In the genomic region with DNA sequence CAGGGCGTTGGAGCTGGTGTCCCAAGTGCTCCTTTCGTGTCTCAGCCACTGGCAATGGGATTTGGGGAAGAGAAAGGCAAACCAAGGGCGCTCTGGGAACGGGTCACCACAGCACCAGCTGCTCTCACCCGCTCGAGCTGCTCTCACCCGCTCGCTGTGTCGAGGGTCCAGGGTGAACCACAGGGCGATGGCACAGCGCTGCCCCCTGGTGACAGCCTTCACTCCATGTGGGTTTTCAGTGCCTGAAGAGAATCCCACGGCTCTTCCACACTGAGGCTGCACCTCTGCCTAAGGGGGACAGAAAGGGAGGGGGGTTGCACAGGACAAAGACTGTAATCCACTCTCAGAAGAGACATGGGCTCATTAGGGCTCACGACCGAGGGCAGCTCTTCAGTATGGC, we compare ENCODE assay signal across 8 cellular contexts. TPM values are rescaled to one million over a fixed set of nuclear protein-coding genes. Genes with fewer than 3 reads are reported as not detected.
DNase-seq lines count a peak whose midpoint lies in the region; ATAC-seq and TF ChIP-seq lines count a peak whose summit lies in the region.

No MANE protein-coding gene starts in this region.

- H2AFZ ChIP-seq in mesenchymal stem cell (ENCODE audit: low read depth, low read length), result no peak overlapping the region

- no peak overlapping the region for H4K91ac ChIP-seq in mesenchymal stem cell (ENCODE audit: low read length)

- no peak overlapping the region for H2BK5ac ChIP-seq in mesenchymal stem cell (ENCODE audit: low read depth, low read length, poor library complexity, severe bottlenecking)

- H2BK12ac ChIP-seq in mesenchymal stem cell (ENCODE audit: low read length in 2 of 2), result no peak overlapping the region

- no peak overlapping the region for H3K23ac ChIP-seq in mesenchymal stem cell (ENCODE audit: low read length in 2 of 2)

- H3K4ac ChIP-seq in mesenchymal stem cell (ENCODE audit: low read depth in 1 of 2, low read length in 2 of 2), result no peak overlapping the region

- H3K79me1 ChIP-seq in mesenchymal stem cell (replicated peaks; ENCODE audit: low read length, poor library complexity, severe bottlenecking), result peaks cover 2% of the 10 kb centered on the region

- peaks cover 8% of the 10 kb centered on the region for H3K36me3 ChIP-seq in BE2C
- no peaks in the 10 kb centered on the region for H3K36me3 ChIP-seq in colonic mucosa
- H3K36me3 ChIP-seq in mesenchymal stem cell (ENCODE audit: control insufficient read depth in 1 of 2, insufficient read depth in 2 of 2, low read depth in 1 of 2, low read length in 2 of 2), result peaks cover 58 to 59% of the 10 kb centered on the region in 2 experiments
- peaks cover 16 to 23% of the 10 kb centered on the region in 2 donors for H3K36me3 ChIP-seq in thyroid gland

- no peak for ATAC-seq in HG02763 (IDR thresholded peaks at IDR 0.05; ENCODE audit: unreplicated experiment)

- no peak overlapping the region for H2AK5ac ChIP-seq in mesenchymal stem cell (ENCODE audit: low read length, severe bottlenecking)

- TF ChIP-seq POLR2A in thyroid gland (IDR thresholded peaks at IDR 0.05), result no peak

- WGBS in mesenchymal stem cell, result 76% methylated on average over 14 of the region's 14 CpGs
- WGBS in thyroid gland, 2 donors, result 65 to 75% methylated on average over 9 to 14 of the region's 14 CpGs

- TF ChIP-seq CTCF in BE2C (IDR thresholded peaks at IDR 0.05; ENCODE audit: low read depth, low read length) (peak; percentile 73), VCaP (conservative IDR thresholded peaks at IDR 0.05) (peak; percentile 75), colonic mucosa (IDR thresholded peaks at IDR 0.05) (peak; percentile 44), thyroid gland (IDR thresholded peaks at IDR 0.05) (peak in 4 of 6 experiments; percentile 53 to 64 (median 60))

- H3K27me3 ChIP-seq in BE2C (no peaks in the 10 kb centered on the region), colonic mucosa (no peaks in the 10 kb centered on the region), mesenchymal stem cell (ENCODE audit: control insufficient read depth in 1 of 2, insufficient read depth in 1 of 2, low read length in 2 of 2) (no peaks in the 10 kb centered on the region), thyroid gland (no peaks in the 10 kb centered on the region)

- H3K4me2 ChIP-seq in mesenchymal stem cell (ENCODE audit: low read length, poor library complexity, severe bottlenecking), result no peak overlapping the region

- no peak overlapping the region for H4K8ac ChIP-seq in mesenchymal stem cell (ENCODE audit: low read length)

- no peaks in the 10 kb centered on the region for H3K9me3 ChIP-seq in BE2C
- no peaks in the 10 kb centered on the region for H3K9me3 ChIP-seq in colonic mucosa
- no peaks in the 10 kb centered on the region for H3K9me3 ChIP-seq in mesenchymal stem cell (ENCODE audit: control insufficient read depth, low read length)
- H3K9me3 ChIP-seq in thyroid gland, result no peaks in the 10 kb centered on the region

- H3K9ac ChIP-seq in colonic mucosa (ENCODE audit: low read depth in 2 of 2, low read length in 2 of 2), result no peak overlapping the region
- H3K9ac ChIP-seq in mesenchymal stem cell (ENCODE audit: low read length), result no peak overlapping the region

- POLR2A ChIA-PET in HEK293T (lab: Yijun Ruan, JAX), result no interaction called here

- no peak overlapping the region for H2BK120ac ChIP-seq in mesenchymal stem cell (ENCODE audit: low read depth, low read length)

- H3K4me1 ChIP-seq in BE2C (no peaks in the 10 kb centered on the region), colonic mucosa (no peaks in the 10 kb centered on the region), mesenchymal stem cell (ENCODE audit: control insufficient read depth, insufficient read depth, low read depth, low read length) (no peaks in the 10 kb centered on the region), thyroid gland (no peaks in the 10 kb centered on the region)

- no peak overlapping the region for H3K18ac ChIP-seq in mesenchymal stem cell (ENCODE audit: low read depth in 1 of 2, low read length in 2 of 2)

- no peak overlapping the region for H2BK15ac ChIP-seq in mesenchymal stem cell (ENCODE audit: low read depth, poor library complexity, severe bottlenecking)

- H3K14ac ChIP-seq in mesenchymal stem cell (ENCODE audit: low read length in 2 of 2), result no peak overlapping the region

- intact Hi-C loops in colonic mucosa (cut with DNase I), result loop anchor here (5.0 to 10.0 kb wide), 2 partner anchors 170 to 402 kb away; no protein-coding TSS in a partner anchor
- intact Hi-C loops in thyroid gland (cut with DNase I), result no loop called here

- CTCF ChIA-PET in HEK293T (lab: Yijun Ruan, JAX), result interaction anchor here (0.5 to 1.7 kb wide), 4 partner anchors 10 to 169 kb away, joined by 3 to 4 read pairs (median 4); no protein-coding TSS in a partner anchor

- no peak overlapping the region for H3K27ac ChIP-seq in VCaP
- no peak overlapping the region for H3K27ac ChIP-seq in colonic mucosa
- no peak overlapping the region for H3K27ac ChIP-seq in mesenchymal stem cell (ENCODE audit: low read length, poor library complexity, severe bottlenecking)
- H3K27ac ChIP-seq in thyroid gland, result no peak overlapping the region

- H3K4me3 ChIP-seq in BE2C (ENCODE audit: low read depth, low read length), result no peak overlapping the region
- H3K4me3 ChIP-seq in colonic mucosa, result no peak overlapping the region
- H3K4me3 ChIP-seq in mesenchymal stem cell (ENCODE audit: insufficient read depth in 1 of 2, low read depth in 1 of 2, low read length in 2 of 2), result no peak overlapping the region
- no peak overlapping the region for H3K4me3 ChIP-seq in thyroid gland (replicated peaks in 1 of 3)

- DNase-seq in BE2C, result peak; percentile 67
- peak; percentile 45 for DNase-seq in HEK293T (ENCODE audit: extremely low spot score)
- peak; percentile 41 for DNase-seq in colonic mucosa
- peak; percentile 19 for DNase-seq in mesenchymal stem cell
- DNase-seq in thyroid gland, result peak; percentile 33 to 42
- DNase-seq in NCI-H226, result no peak

TF ChIP-seq in HEK293T, 16 proteins besides CTCF, POLR2A, EP300 and RAD21:
- no peak for TF ChIP-seq ARNT (IDR thresholded peaks at IDR 0.05)
- no peak for TF ChIP-seq SUZ12 (IDR thresholded peaks at IDR 0.05)
- no peak for TF ChIP-seq FOXK2 (IDR thresholded peaks at IDR 0.05)
- no peak for TF ChIP-seq SP1 (IDR thresholded peaks at IDR 0.05)
- TF ChIP-seq LEF1 (IDR thresholded peaks at IDR 0.05; ENCODE audit: borderline replicate concordance), result no peak
- no peak for TF ChIP-seq L3MBTL2 (conservative IDR thresholded peaks at IDR 0.05)
- TF ChIP-seq HDGF (IDR thresholded peaks at IDR 0.05; ENCODE audit: borderline replicate concordance), result no peak
- no peak for TF ChIP-seq ZNF384 (IDR thresholded peaks at IDR 0.05)
- no peak for TF ChIP-seq CTBP1 (IDR thresholded peaks at IDR 0.05; ENCODE audit: borderline replicate concordance)
- no peak for TF ChIP-seq NFRKB (IDR thresholded peaks at IDR 0.05)
- no peak for TF ChIP-seq FOXM1 (IDR thresholded peaks at IDR 0.05; ENCODE audit: borderline replicate concordance)
- no peak for TF ChIP-seq TARDBP (IDR thresholded peaks at IDR 0.05)
- no peak for TF ChIP-seq ELF4 (IDR thresholded peaks at IDR 0.05)

RNA-seq across cellular contexts. Expression of gene CLDN19, which starts 7.1 kb away (rescaled TPM):
- polyA plus RNA-seq in BE2C (2012; ENCODE audit: insufficient read depth, insufficient read length, low read depth), result not detected
- not detected for total RNA-seq in colonic mucosa
- 0.03 TPM for polyA plus RNA-seq in mesenchymal stem cell (2013, experiment 1 of 2)
- not detected for polyA plus RNA-seq in mesenchymal stem cell (2013, experiment 2 of 2)
- not detected for total RNA-seq in thyroid gland

RNA-seq across cellular contexts. Expression of gene P3H1, which starts 19.7 kb away (rescaled TPM):
- polyA plus RNA-seq in BE2C (2012; ENCODE audit: insufficient read depth, insufficient read length, low read depth), result 49.6 TPM
- total RNA-seq in colonic mucosa (10 to 100 TPM; 11.7 to 19.1 TPM), thyroid gland (10 to 100 TPM; 16.6 to 28.0 (median 24.2) TPM)
- 213 TPM for polyA plus RNA-seq in mesenchymal stem cell (2013, experiment 1 of 2)
- 209 TPM for polyA plus RNA-seq in mesenchymal stem cell (2013, experiment 2 of 2)

RNA-seq across cellular contexts. Expression of gene C1orf50, which starts 19.9 kb away (rescaled TPM):
- polyA plus RNA-seq in BE2C (2012; ENCODE audit: insufficient read depth, insufficient read length, low read depth), result 1.7 TPM
- total RNA-seq in colonic mucosa (1 to 10 TPM; 3.4 to 5.8 TPM), thyroid gland (1 to 10 TPM; 4.2 to 7.2 (median 4.7) TPM)
- 2.2 TPM for polyA plus RNA-seq in mesenchymal stem cell (2013, experiment 1 of 2)
- polyA plus RNA-seq in mesenchymal stem cell (2013, experiment 2 of 2), result 2.5 TPM

RNA-seq across cellular contexts. Expression of gene TMEM269, which starts 37.7 kb away (rescaled TPM):
- polyA plus RNA-seq in BE2C (2012; ENCODE audit: insufficient read depth, insufficient read length, low read depth), result 0.96 TPM
- under 1 TPM in 1 of 2 donors, not detected in 1; 0.10 TPM for total RNA-seq in colonic mucosa
- 0.04 TPM for polyA plus RNA-seq in mesenchymal stem cell (2013, experiment 1 of 2)
- polyA plus RNA-seq in mesenchymal stem cell (2013, experiment 2 of 2), result 0.07 TPM
- total RNA-seq in thyroid gland, result 1 to 10 TPM in 1 of 4 donors, under 1 TPM in 1, not detected in 2; 0.11 to 2.6 TPM
